13 cellular contexts compared by ENCODE assay signal in the genomic region with DNA sequence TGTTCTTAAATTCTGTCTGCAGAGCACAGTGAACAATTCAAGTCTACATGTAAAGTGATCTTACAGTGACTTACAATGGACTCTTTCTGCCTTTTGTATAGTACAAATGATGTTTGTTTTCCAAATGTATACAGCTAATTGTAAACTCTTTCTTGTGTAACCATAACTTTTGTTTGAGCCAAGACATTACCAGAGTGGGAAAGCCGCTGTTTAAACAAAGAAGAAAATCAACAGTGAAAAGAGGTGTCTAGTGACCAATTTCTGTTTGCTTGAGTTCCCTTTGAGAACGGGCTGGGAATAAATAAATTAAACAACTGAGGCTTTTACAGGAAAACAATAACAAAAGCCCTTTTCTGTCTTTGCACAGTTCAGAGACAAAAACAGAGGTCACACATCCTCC.
A peak's percentile ranks its signal among the peaks of the same experiment; 100 is the strongest.
DNase-seq lines count a peak whose midpoint lies in the region; ATAC-seq and TF ChIP-seq lines count a peak whose summit lies in the region.
"Had no signal": no experiment of that assay in that cellular context is flagged by ENCODE, and none has a peak within 500 bp of the region (broad histone marks: within the 10 kb centered on the region; RNA-seq: fewer than 3 reads in every experiment).

No MANE protein-coding gene starts in this region.

- H3K4me3 Mint-ChIP-seq in natural killer cell = no peak overlapping the region
- H3K4me3 Mint-ChIP-seq: activated T-helper 1 cell treated with anti-CD3 and anti-CD28 coated beads, Interleukin-12 subunit alpha, Interleukin-12 subunit beta, Interleukin-2, Interleukin-4 antibody, amounts not matched to agents 30 ng/mL and 10 ng/mL and 1 ng/mL, durations not matched to agents 14 hours and 24 hours and 36 hours; CD4-positive, CD25-positive, alpha-beta regulatory T cell had no signal

- H3K4me3 ChIP-seq in upper lobe of right lung = no peak overlapping the region
- no peak overlapping the region for H3K4me3 ChIP-seq in smooth muscle cell

- H3K9me3 ChIP-seq in upper lobe of right lung (peaks cover 3% of the 10 kb centered on the region), smooth muscle cell (replicated peaks; ENCODE audit: low read depth) (no peaks in the 10 kb centered on the region)

- H3K9me3 Mint-ChIP-seq in natural killer cell = peaks cover 11 to 16% of the 10 kb centered on the region in 2 donors

- no peak overlapping the region for H3K27ac Mint-ChIP-seq in natural killer cell
- H3K27ac Mint-ChIP-seq: activated T-helper 1 cell treated with anti-CD3 and anti-CD28 coated beads, Interleukin-12 subunit alpha, Interleukin-12 subunit beta, Interleukin-2, Interleukin-4 antibody, amounts not matched to agents 30 ng/mL and 10 ng/mL and 1 ng/mL, durations not matched to agents 14 hours and 24 hours and 36 hours; CD4-positive, CD25-positive, alpha-beta regulatory T cell had no signal

- intact Hi-C loops in upper lobe of right lung (cut with DNase I) (no loop called here), natural killer cell (cut with micrococcal nuclease) (no loop called here)

- H3K36me3 ChIP-seq in upper lobe of right lung = no peaks in the 10 kb centered on the region
- H3K36me3 ChIP-seq in smooth muscle cell (ENCODE audit: low read depth) = no peaks in the 10 kb centered on the region

- no peaks in the 10 kb centered on the region for H4K20me1 ChIP-seq in smooth muscle cell (ENCODE audit: low read depth)

- H3K4me2 ChIP-seq in smooth muscle cell = no peak overlapping the region
- H3K4me2 ChIP-seq: KMS-11 had no signal

- no peak for TF ChIP-seq CTCF in upper lobe of right lung (IDR thresholded peaks at IDR 0.05)
- TF ChIP-seq CTCF in smooth muscle cell (IDR thresholded peaks at IDR 0.05; ENCODE audit: borderline replicate concordance, insufficient read depth, poor library complexity, severe bottlenecking) = no peak
- TF ChIP-seq CTCF in natural killer cell (IDR thresholded peaks at IDR 0.05) = no peak

- H3K9ac ChIP-seq in smooth muscle cell (ENCODE audit: low read depth) = no peak overlapping the region
- H3K9ac ChIP-seq: KMS-11 had no signal

- no peaks in the 10 kb centered on the region for H3K4me1 ChIP-seq in upper lobe of right lung
- H3K4me1 ChIP-seq in smooth muscle cell (ENCODE audit: low read depth) = no peaks in the 10 kb centered on the region

- no peak overlapping the region for H2AFZ ChIP-seq in smooth muscle cell (ENCODE audit: low read depth)

- DNase-seq in NCI-H510A treated with DMSO at 0.1 percent for 48 hours (lab: John Stamatoyannopoulos, UW) (peak; percentile 67), NCI-H510A (lab: John Stamatoyannopoulos, UW) (no peak), NCI-H69 (lab: John Stamatoyannopoulos, UW) (peak; percentile 95), globus pallidus (ENCODE audit: low spot score) (peak; percentile 93), upper lobe of right lung (no peak), NCI-H1694 treated with DMSO at 0.1 percent for 48 hours (lab: John Stamatoyannopoulos, UW) (no peak), smooth muscle cell (lab: John Stamatoyannopoulos, UW; ENCODE audit: unreplicated experiment) (no peak), natural killer cell (no peak)
- DNase-seq: activated CD4-positive, alpha-beta T cell treated with anti-CD3 and anti-CD28 coated beads, Interleukin-2, amount 50 U/mL, for 48 hours; CD4-positive, CD25-positive, alpha-beta regulatory T cell; posterior cingulate gyrus had no signal

- no peaks in the 10 kb centered on the region for H3K27me3 ChIP-seq in upper lobe of right lung
- no peaks in the 10 kb centered on the region for H3K27me3 ChIP-seq in smooth muscle cell (ENCODE audit: low read depth)

- no peaks in the 10 kb centered on the region for H3K79me2 ChIP-seq in smooth muscle cell (ENCODE audit: low read depth)

- H3K4me1 Mint-ChIP-seq in natural killer cell = no peaks in the 10 kb centered on the region
- H3K4me1 Mint-ChIP-seq: CD4-positive, CD25-positive, alpha-beta regulatory T cell had no signal

- no peak overlapping the region for H3K27ac ChIP-seq in upper lobe of right lung
- no peak overlapping the region for H3K27ac ChIP-seq in smooth muscle cell (ENCODE audit: low read depth)
- H3K27ac ChIP-seq: KMS-11 had no signal

- WGBS in smooth muscle cell (ENCODE audit: low lambda C conversion rate) = 70% methylated on average over 2 of the region's 2 CpGs

- no peak for ATAC-seq in upper lobe of right lung
- no peak for ATAC-seq in natural killer cell

- H3K27me3 Mint-ChIP-seq in natural killer cell (ENCODE audit: low read depth in 2 of 2) = no peaks in the 10 kb centered on the region
- H3K27me3 Mint-ChIP-seq: CD4-positive, CD25-positive, alpha-beta regulatory T cell had no signal

- no peaks in the 10 kb centered on the region for H3F3A ChIP-seq in smooth muscle cell (ENCODE audit: low read depth)

- H3K36me3 Mint-ChIP-seq in natural killer cell = peaks cover 6% of the 10 kb centered on the region
- H3K36me3 Mint-ChIP-seq: CD4-positive, CD25-positive, alpha-beta regulatory T cell had no signal

Comparison
In these comparisons a context has a peak if more than half of its experiments do, and no peak if none do; other contexts are left out.
1. DNase-seq: peak in NCI-H510A treated with DMSO at 0.1 percent for 48 hours (single experiment), NCI-H69 (single experiment) and globus pallidus (single experiment); none in NCI-H510A (single experiment), upper lobe of right lung (single experiment), NCI-H1694 treated with DMSO at 0.1 percent for 48 hours (single experiment), smooth muscle cell (single experiment) and natural killer cell (single experiment).